8 cellular contexts compared by ENCODE assay signal in the genomic region with DNA sequence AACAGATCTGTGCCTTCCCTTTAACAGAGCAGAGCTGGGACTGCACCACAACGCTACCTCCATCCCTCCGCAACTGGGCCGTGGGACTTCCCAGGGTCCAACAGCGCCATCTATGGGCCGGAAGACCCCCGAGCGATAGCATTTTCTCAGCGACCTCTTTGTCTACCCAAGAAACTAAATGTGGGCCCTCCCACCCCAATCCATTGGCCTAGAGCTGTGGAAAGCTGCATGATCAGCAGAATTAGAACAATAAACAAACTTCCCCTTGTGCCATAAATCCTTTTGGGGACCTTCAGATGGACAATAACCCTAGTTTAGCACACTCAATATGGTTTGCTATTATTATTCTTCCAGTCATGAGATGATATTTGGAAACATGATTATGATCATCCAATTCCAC.
DNase-seq lines count a peak whose midpoint lies in the region; ATAC-seq and TF ChIP-seq lines count a peak whose summit lies in the region.

No MANE protein-coding gene starts in this region.

- H3K27ac ChIP-seq in 22Rv1 (no peak overlapping the region), RWPE2 (ENCODE audit: poor library complexity, severe bottlenecking) (no peak overlapping the region), brain microvascular endothelial cell (no peak overlapping the region), osteoblast (ENCODE audit: low read depth, low read length) (no peak overlapping the region)

- no peaks in the 10 kb centered on the region for H3K36me3 Mint-ChIP-seq in effector memory CD8-positive, alpha-beta T cell (ENCODE audit: insufficient read depth)

- H4K20me1 ChIP-seq in osteoblast (ENCODE audit: insufficient read depth, low read length), result no peaks in the 10 kb centered on the region

- no peaks in the 10 kb centered on the region for H3K9me3 Mint-ChIP-seq in effector memory CD8-positive, alpha-beta T cell

- ATAC-seq in HG03469 (IDR thresholded peaks at IDR 0.05; ENCODE audit: unreplicated experiment), result peak; percentile 56
- ATAC-seq in RWPE2 (ENCODE audit: low read depth), result peak; percentile 44; the same call in 2 of the 3 replicates
- no peak for ATAC-seq in GM19328 (IDR thresholded peaks at IDR 0.05; ENCODE audit: unreplicated experiment)
- ATAC-seq in effector memory CD8-positive, alpha-beta T cell (replicated peaks), result no peak

- no peaks in the 10 kb centered on the region for H3K79me2 ChIP-seq in osteoblast (ENCODE audit: insufficient read depth, low read length)

- H3K27me3 Mint-ChIP-seq in effector memory CD8-positive, alpha-beta T cell, result peaks cover 43 to 80% of the 10 kb centered on the region in 2 donors

- H3K9me3 ChIP-seq in RWPE2 (ENCODE audit: severe bottlenecking), result no peaks in the 10 kb centered on the region
- no peaks in the 10 kb centered on the region for H3K9me3 ChIP-seq in osteoblast (ENCODE audit: low read depth, low read length)

- DNase-seq in GM06990 (ENCODE audit: extremely low read depth, insufficient read length) (peak; percentile 14), RWPE2 (ENCODE audit: low spot score) (no peak), brain microvascular endothelial cell (peak; percentile 7), osteoblast (ENCODE audit: insufficient read length, low spot score, missing footprints) (peak; percentile 69)
- DNase-seq in effector memory CD8-positive, alpha-beta T cell, result no peak

- TF ChIP-seq CTCF in 22Rv1 (IDR thresholded peaks at IDR 0.05) (peak; percentile 92), GM06990 (IDR thresholded peaks at IDR 0.05; ENCODE audit: insufficient read depth, low read length, poor library complexity, severe bottlenecking) (peak; percentile 78), RWPE2 (IDR thresholded peaks at IDR 0.05; ENCODE audit: poor library complexity, severe bottlenecking) (peak; percentile 87), brain microvascular endothelial cell (IDR thresholded peaks at IDR 0.05; ENCODE audit: low read depth, low read length, missing control alignments) (peak; percentile 56), osteoblast (IDR thresholded peaks at IDR 0.05; ENCODE audit: extremely low read depth, low read depth, low read length) (peak; percentile 58)

- in situ Hi-C loops in brain microvascular endothelial cell (cut with HindIII; ENCODE audit: low pct_ligation_motif_present, low sequenced_read_pairs), result no loop called here

- no peak overlapping the region for H3K4me3 Mint-ChIP-seq in effector memory CD8-positive, alpha-beta T cell

- H3K36me3 ChIP-seq in GM06990 (ENCODE audit: control insufficient read depth, insufficient read depth, low read length) (no peaks in the 10 kb centered on the region), RWPE2 (ENCODE audit: low read depth) (no peaks in the 10 kb centered on the region), brain microvascular endothelial cell (replicated peaks) (no peaks in the 10 kb centered on the region), osteoblast (ENCODE audit: insufficient read depth, low read length) (no peaks in the 10 kb centered on the region)

- H3K27me3 ChIP-seq in GM06990 (replicated peaks; ENCODE audit: control insufficient read depth, insufficient read depth, low read length), result no peaks in the 10 kb centered on the region
- peaks cover 13% of the 10 kb centered on the region for H3K27me3 ChIP-seq in RWPE2 (ENCODE audit: insufficient read depth, poor library complexity, severe bottlenecking)
- H3K27me3 ChIP-seq in brain microvascular endothelial cell (replicated peaks), result no peaks in the 10 kb centered on the region
- no peaks in the 10 kb centered on the region for H3K27me3 ChIP-seq in osteoblast (ENCODE audit: insufficient read depth, low read length)

- no peak overlapping the region for H3K4me3 ChIP-seq in GM06990 (replicated peaks; ENCODE audit: low read depth, low read length)
- no peak overlapping the region for H3K4me3 ChIP-seq in RWPE2 (ENCODE audit: severe bottlenecking)
- no peak overlapping the region for H3K4me3 ChIP-seq in brain microvascular endothelial cell (ENCODE audit: low read depth, low read length)
- no peak overlapping the region for H3K4me3 ChIP-seq in osteoblast (ENCODE audit: insufficient read depth, low read length)

- no peak overlapping the region for H3K27ac Mint-ChIP-seq in effector memory CD8-positive, alpha-beta T cell

- H3K4me2 ChIP-seq in osteoblast (ENCODE audit: insufficient read depth, low read length), result no peak overlapping the region

- peaks cover 3% of the 10 kb centered on the region for H3K4me1 ChIP-seq in RWPE2 (ENCODE audit: insufficient read depth, poor library complexity, severe bottlenecking)
- H3K4me1 ChIP-seq in osteoblast (ENCODE audit: insufficient read depth, low read length), result peaks cover 18% of the 10 kb centered on the region

- no peaks in the 10 kb centered on the region for H3K4me1 Mint-ChIP-seq in effector memory CD8-positive, alpha-beta T cell (ENCODE audit: low read depth in 2 of 2)

- H2AFZ ChIP-seq in osteoblast (ENCODE audit: low read length), result no peak overlapping the region

Comparison
In these comparisons a context has a peak if more than half of its experiments do, and no peak if none do; other contexts are left out.
1. DNase-seq: peak in GM06990 (single experiment), brain microvascular endothelial cell (single experiment) and osteoblast (single experiment); none in RWPE2 (single experiment) and effector memory CD8-positive, alpha-beta T cell (0 of 3).
2. ATAC-seq: peak in HG03469 (single experiment) and RWPE2 (single experiment); none in GM19328 (single experiment) and effector memory CD8-positive, alpha-beta T cell (single experiment).
3. Peak in every context shown above with its lines, with median percentiles within 50 percentile points of each other: CTCF ChIP-seq.